18 cellular contexts compared by ENCODE assay signal in genomic region chr11:130404727-130405126, GRCh38. TPM values are rescaled to one million over a fixed set of nuclear protein-coding genes. Genes with fewer than 3 reads are reported as not detected.
"Had no signal": no experiment of that assay in that cellular context is flagged by ENCODE, and none has a peak within 500 bp of the region (broad histone marks: within the 10 kb centered on the region; RNA-seq: fewer than 3 reads in every experiment).

No MANE protein-coding gene starts in this region.

- H3K9me3 ChIP-seq: breast epithelium, esophagus squamous epithelium, left lung, prostate gland, testis had no signal

- FAIRE-seq: TTC549 had no signal

- H3K36me3 ChIP-seq: breast epithelium, esophagus squamous epithelium, left lung, prostate gland had no signal

- H3K4me1 ChIP-seq: prostate gland, testis had no signal

- H3K4me3 ChIP-seq: breast epithelium, esophagus squamous epithelium, left lung, prostate gland, testis had no signal

- DNase-seq: activated CD4-positive, alpha-beta T cell treated with anti-CD3 and anti-CD28 coated beads, Interleukin-2, amount 50 U/mL, for 1 hour; activated CD4-positive, CD25-positive, alpha-beta regulatory T cell; activated effector memory CD4-positive, alpha-beta T cell treated with anti-CD3 and anti-CD28 coated beads, Interleukin-2, amount 50 U/mL, for 16 hours; activated T-cell treated with anti-CD3 and anti-CD28 coated beads, Interleukin-2, amount 50 U/mL, for 4 hours; amygdala; esophagus squamous epithelium; foreskin keratinocyte; head of caudate nucleus; islet precursor cell; left lung; occipital lobe; stimulated activated CD4-positive, alpha-beta T cell treated with anti-CD3 and anti-CD28 coated beads, Interleukin-2, amount 100 ng/mL, for 24 hours; T-helper 17 cell; testis had no signal

- H3K27me3 ChIP-seq: breast epithelium, esophagus squamous epithelium, testis had no signal

- H3K27ac ChIP-seq: foreskin keratinocyte, left lung, testis had no signal

RNA-seq across cellular contexts. Expression of gene ADAMTS8, which starts 23.7 kb away (rescaled TPM):
- total RNA-seq: foreskin keratinocyte; natural killer cell treated with Interleukin-12 subunit alpha and Interleukin-12 subunit beta and Interleukin-15 and Interleukin-18, amount 100 ng/mL, for 72 hours; T-helper 17 cell had no signal
- polyA plus RNA-seq: foreskin keratinocyte had no signal

RNA-seq across cellular contexts. Expression of gene ADAMTS15, which starts 43.7 kb away (rescaled TPM):
- total RNA-seq: activated T-cell treated with anti-CD3 and anti-CD28 coated beads, Interleukin-2, amount 50 U/mL, for 4 hours; natural killer cell treated with Interleukin-12 subunit alpha and Interleukin-12 subunit beta and Interleukin-15 and Interleukin-18, amount 100 ng/mL, for 72 hours; T-helper 17 cell had no signal
